ENCODE assay signal across 26 cellular contexts in the genomic region with DNA sequence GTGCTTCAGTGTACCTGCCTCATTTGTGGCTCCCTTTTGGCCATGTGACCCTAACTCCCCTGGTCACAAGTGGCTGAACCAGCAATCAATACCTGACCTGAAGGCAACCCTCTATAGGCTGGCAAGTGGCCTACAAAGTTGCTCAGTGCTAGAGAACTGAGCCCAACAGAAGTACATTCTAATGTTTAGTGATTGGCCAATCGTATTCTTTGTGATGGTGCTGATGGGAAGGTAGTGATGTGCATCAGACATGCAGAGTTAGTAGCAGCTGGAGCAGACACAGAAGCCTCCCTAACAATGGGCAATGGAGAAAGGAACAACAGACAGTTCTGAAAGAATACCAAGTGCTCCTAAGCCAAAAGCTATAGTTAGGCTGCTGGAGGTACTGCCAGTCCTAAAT.
"Had no signal": no experiment of that assay in that cellular context is flagged by ENCODE, and none has a peak within 500 bp of the region (broad histone marks: within the 10 kb centered on the region; RNA-seq: fewer than 3 reads in every experiment).

No MANE protein-coding gene starts in this region.

- H3K36me3 Mint-ChIP-seq: natural killer cell; stimulated activated effector memory CD8-positive, alpha-beta T cell treated with anti-CD3 and anti-CD28 coated beads, Interleukin-12 subunit alpha, Interleukin-12 subunit beta, amount 100 ng/mL, for 72 hours had no signal

- H3K4me1 ChIP-seq: esophagus squamous epithelium, left lung, lower lobe of right lung, pancreas, stomach, thyroid gland, vagina had no signal

- H3K36me3 ChIP-seq: esophagus squamous epithelium, left lung, lower lobe of right lung, pancreas, stomach, thyroid gland, vagina had no signal

- H3K4me3 ChIP-seq: esophagus squamous epithelium, left lung, lower lobe of right lung, pancreas, smooth muscle cell, stomach, thyroid gland, vagina had no signal

- H3K4me1 Mint-ChIP-seq: natural killer cell; stimulated activated effector memory CD8-positive, alpha-beta T cell treated with anti-CD3 and anti-CD28 coated beads, Interleukin-12 subunit alpha, Interleukin-12 subunit beta, amount 100 ng/mL, for 72 hours had no signal

- H3K27me3 Mint-ChIP-seq: effector memory CD8-positive, alpha-beta T cell; memory B cell; progenitor cell of endocrine pancreas had no signal

- FAIRE-seq: endometrium, kidney, pancreas had no signal

- H3K9me3 ChIP-seq: esophagus squamous epithelium, left lung, lower lobe of right lung, pancreas, stomach, thyroid gland, vagina had no signal

- H3K4me3 Mint-ChIP-seq: effector memory CD8-positive, alpha-beta T cell; memory B cell; natural killer cell; stimulated activated effector memory CD8-positive, alpha-beta T cell treated with anti-CD3 and anti-CD28 coated beads, Interleukin-12 subunit alpha, Interleukin-12 subunit beta, amount 100 ng/mL, for 72 hours had no signal

- H3K4me2 ChIP-seq: smooth muscle cell had no signal

- H3K27ac Mint-ChIP-seq: effector memory CD8-positive, alpha-beta T cell; memory B cell; natural killer cell; progenitor cell of endocrine pancreas; stimulated activated effector memory CD8-positive, alpha-beta T cell treated with anti-CD3 and anti-CD28 coated beads, Interleukin-12 subunit alpha, Interleukin-12 subunit beta, amount 100 ng/mL, for 72 hours had no signal

- DNase-seq: cortex of kidney; effector memory CD8-positive, alpha-beta T cell; erythroblast; esophagus squamous epithelium; foreskin melanocyte; hypothalamus; kidney; left lung; lower lobe of right lung; natural killer cell; occipital lobe; pancreas; stimulated activated CD4-positive, alpha-beta T cell treated with anti-CD3 and anti-CD28 coated beads, Interleukin-12 subunit alpha, Interleukin-12 subunit beta, amount 100 ng/mL, for 4 hours; stimulated activated CD4-positive, alpha-beta T cell treated with anti-CD3 and anti-CD28 coated beads, Interleukin-1b, Interleukin-23, amount 100 ng/mL, for 48 hours; stimulated activated CD4-positive, alpha-beta T cell treated with anti-CD3 and anti-CD28 coated beads, Interleukin-4, amount 100 ng/mL, for 1 hour; stimulated activated naive CD4-positive, alpha-beta T cell treated with Interleukin-2 at 50 U/mL for 16 hours; stomach; thyroid gland; trophoblast cell had no signal

- H3K27ac ChIP-seq: esophagus squamous epithelium, left lung, lower lobe of right lung, pancreas, stomach, thyroid gland, vagina had no signal

- H3K9me3 Mint-ChIP-seq: effector memory CD8-positive, alpha-beta T cell; memory B cell; natural killer cell; stimulated activated effector memory CD8-positive, alpha-beta T cell treated with anti-CD3 and anti-CD28 coated beads, Interleukin-12 subunit alpha, Interleukin-12 subunit beta, amount 100 ng/mL, for 72 hours had no signal

- H3K27me3 ChIP-seq: esophagus squamous epithelium, left lung, pancreas, stomach, thyroid gland, vagina had no signal

- ATAC-seq: effector memory CD8-positive, alpha-beta T cell; left lung; lower lobe of right lung; natural killer cell; pancreas; sciatic nerve; stimulated activated effector memory CD8-positive, alpha-beta T cell treated with anti-CD3 and anti-CD28 coated beads, Interleukin-12 subunit alpha, Interleukin-12 subunit beta, amount 100 ng/mL, for 72 hours had no signal
